Comparison of ENCODE assay signal across 2 cellular contexts in genomic region chr6:71476371-71476770, GRCh38.
TF ChIP-seq lines count a peak whose summit lies in the region.

No MANE protein-coding gene starts in this region.

TF ChIP-seq in SK-N-SH, 30 proteins besides CTCF, POLR2A, EP300 and RAD21 (continued from another document):
- TF ChIP-seq, protein P1, sequence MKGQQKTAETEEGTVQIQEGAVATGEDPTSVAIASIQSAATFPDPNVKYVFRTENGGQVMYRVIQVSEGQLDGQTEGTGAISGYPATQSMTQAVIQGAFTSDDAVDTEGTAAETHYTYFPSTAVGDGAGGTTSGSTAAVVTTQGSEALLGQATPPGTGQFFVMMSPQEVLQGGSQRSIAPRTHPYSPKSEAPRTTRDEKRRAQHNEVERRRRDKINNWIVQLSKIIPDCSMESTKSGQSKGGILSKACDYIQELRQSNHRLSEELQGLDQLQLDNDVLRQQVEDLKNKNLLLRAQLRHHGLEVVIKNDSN (IDR thresholded peaks at IDR 0.05; ENCODE audit: borderline replicate concordance, low read depth) = no peak
TF ChIP-seq in SK-N-SH: peak in this region for 0.

TF ChIP-seq in SK-N-SH treated with all-trans-retinoic acid at 6 μM for 48 hours, 23 proteins besides CTCF, POLR2A, EP300 and RAD21:
- TF ChIP-seq POU6F1 (CRISPR knock-in tag; IDR thresholded peaks at IDR 0.05; ENCODE audit: borderline replicate concordance, low read depth) = no peak
- no peak for TF ChIP-seq ZC3H10 (CRISPR knock-in tag; IDR thresholded peaks at IDR 0.05)
- TF ChIP-seq ESRRG (CRISPR knock-in tag; IDR thresholded peaks at IDR 0.05) = no peak
- no peak for TF ChIP-seq OSR1 (CRISPR knock-in tag; IDR thresholded peaks at IDR 0.05)
- TF ChIP-seq CSRNP3 (CRISPR knock-in tag; IDR thresholded peaks at IDR 0.05) = no peak
- no peak for TF ChIP-seq RARB (CRISPR knock-in tag; IDR thresholded peaks at IDR 0.05)
- TF ChIP-seq, protein P2, sequence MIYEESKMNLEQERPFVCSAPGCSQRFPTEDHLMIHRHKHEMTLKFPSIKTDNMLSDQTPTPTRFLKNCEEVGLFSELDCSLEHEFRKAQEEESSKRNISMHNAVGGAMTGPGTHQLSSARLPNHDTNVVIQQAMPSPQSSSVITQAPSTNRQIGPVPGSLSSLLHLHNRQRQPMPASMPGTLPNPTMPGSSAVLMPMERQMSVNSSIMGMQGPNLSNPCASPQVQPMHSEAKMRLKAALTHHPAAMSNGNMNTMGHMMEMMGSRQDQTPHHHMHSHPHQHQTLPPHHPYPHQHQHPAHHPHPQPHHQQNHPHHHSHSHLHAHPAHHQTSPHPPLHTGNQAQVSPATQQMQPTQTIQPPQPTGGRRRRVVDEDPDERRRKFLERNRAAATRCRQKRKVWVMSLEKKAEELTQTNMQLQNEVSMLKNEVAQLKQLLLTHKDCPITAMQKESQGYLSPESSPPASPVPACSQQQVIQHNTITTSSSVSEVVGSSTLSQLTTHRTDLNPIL (CRISPR knock-in tag; IDR thresholded peaks at IDR 0.05; ENCODE audit: low read depth) = no peak
- no peak for TF ChIP-seq SNAI2 (CRISPR knock-in tag; IDR thresholded peaks at IDR 0.05)
- TF ChIP-seq BACH2 (CRISPR knock-in tag; IDR thresholded peaks at IDR 0.05; ENCODE audit: borderline replicate concordance) = no peak
- no peak for TF ChIP-seq ISL1 (CRISPR knock-in tag; IDR thresholded peaks at IDR 0.05)
- no peak for TF ChIP-seq ZNF565 (CRISPR knock-in tag; conservative IDR thresholded peaks at IDR 0.05; ENCODE audit: low read depth)
TF ChIP-seq in SK-N-SH treated with all-trans-retinoic acid at 6 μM for 48 hours: peak in this region for 0.
